14 cellular contexts compared by ENCODE assay signal in genomic region chr20:49965781-49966304, GRCh38.
"Had no signal": no experiment of that assay in that cellular context is flagged by ENCODE, and none has a peak within 500 bp of the region (broad histone marks: within the 10 kb centered on the region; RNA-seq: fewer than 3 reads in every experiment).

No MANE protein-coding gene starts in this region.

- H3K27ac ChIP-seq: tibial nerve, VCaP had no signal

- ATAC-seq: activated CD4-positive, alpha-beta T cell treated with anti-CD3 and anti-CD28 coated beads for 36 hours; left ventricle myocardium superior had no signal

- H3K9me3 ChIP-seq: tibial nerve had no signal

- H3K27me3 ChIP-seq: hepatocyte, tibial nerve had no signal

- H3K4me3 ChIP-seq: hepatocyte, tibial nerve had no signal

- DNase-seq: activated CD4-positive, alpha-beta memory T cell treated with anti-CD3 and anti-CD28 coated beads, Interleukin-2, amount 10 ng/mL, durations not matched to agents 7 days and 5 days; activated CD4-positive, alpha-beta T cell treated with anti-CD3 and anti-CD28 coated beads for 36 hours; activated CD8-positive, alpha-beta memory T cell treated with anti-CD3 and anti-CD28 coated beads, Interleukin-2, amount 50 U/mL, for 48 hours; activated naive CD8-positive, alpha-beta T cell treated with anti-CD3 and anti-CD28 coated beads, Interleukin-2, amount 10 ng/mL, durations not matched to agents 7 days and 5 days; kidney; left ventricle myocardium superior; mesendoderm; nephron progenitor cell; retina; small intestine; T-helper 9 cell had no signal

- H3K4me1 ChIP-seq: tibial nerve had no signal
